ENCODE assay signal across 8 cellular contexts in genomic region chr15:73697033-73697467, GRCh38. TPM values are rescaled to one million over a fixed set of nuclear protein-coding genes. Genes with fewer than 3 reads are reported as not detected.
DNase-seq lines count a peak whose midpoint lies in the region; ATAC-seq and TF ChIP-seq lines count a peak whose summit lies in the region.

No MANE protein-coding gene starts in this region.

- peaks cover 58% of the 10 kb centered on the region for H3K27me3 Mint-ChIP-seq in activated CD8-positive, alpha-beta T cell treated with anti-CD3 and anti-CD28 coated beads for 36 hours
- peaks cover 26% of the 10 kb centered on the region for H3K27me3 Mint-ChIP-seq in memory B cell

- H3K4me3 ChIP-seq in GM06990 (replicated peaks; ENCODE audit: low read depth, low read length), result no peak overlapping the region

- H3K4me1 Mint-ChIP-seq in activated CD8-positive, alpha-beta T cell treated with anti-CD3 and anti-CD28 coated beads for 36 hours (ENCODE audit: low read depth), result peaks cover 19% of the 10 kb centered on the region
- H3K4me1 Mint-ChIP-seq in memory B cell, result peaks cover 14% of the 10 kb centered on the region

- H3K9me3 Mint-ChIP-seq in activated CD8-positive, alpha-beta T cell treated with anti-CD3 and anti-CD28 coated beads for 36 hours, result no peaks in the 10 kb centered on the region
- no peaks in the 10 kb centered on the region for H3K9me3 Mint-ChIP-seq in memory B cell

- CTCF ChIA-PET in activated CD8-positive, alpha-beta T cell treated with anti-CD3 and anti-CD28 coated beads for 36 hours (lab: Charles Lee), result interaction anchor here (0.6 to 13.0 kb wide), 4 partner anchors 8 to 165 kb away, joined by 3 to 349 read pairs (median 86); partner anchors contain the start of gene NPTN

- no peak overlapping the region for H3K4me3 Mint-ChIP-seq in activated CD8-positive, alpha-beta T cell treated with anti-CD3 and anti-CD28 coated beads for 36 hours
- no peak overlapping the region for H3K4me3 Mint-ChIP-seq in memory B cell

- no peak for TF ChIP-seq CTCF in GM06990 (IDR thresholded peaks at IDR 0.05; ENCODE audit: insufficient read depth, low read length, poor library complexity, severe bottlenecking)
- TF ChIP-seq CTCF in activated CD8-positive, alpha-beta T cell treated with anti-CD3 and anti-CD28 coated beads for 36 hours (IDR thresholded peaks at IDR 0.05), result no peak

- ATAC-seq in HG02759 (IDR thresholded peaks at IDR 0.05; ENCODE audit: unreplicated experiment), result peak; percentile 75
- ATAC-seq in activated CD8-positive, alpha-beta T cell treated with anti-CD3 and anti-CD28 coated beads for 36 hours, result peak; percentile 93
- ATAC-seq in memory B cell (ENCODE audit: low read depth), result peak; percentile 85
- ATAC-seq in GM19455 (IDR thresholded peaks at IDR 0.05; ENCODE audit: unreplicated experiment), result no peak

- no peaks in the 10 kb centered on the region for H3K36me3 ChIP-seq in GM06990 (ENCODE audit: control insufficient read depth, insufficient read depth, low read length)

- no peaks in the 10 kb centered on the region for H3K36me3 Mint-ChIP-seq in activated CD8-positive, alpha-beta T cell treated with anti-CD3 and anti-CD28 coated beads for 36 hours (ENCODE audit: low read depth)
- H3K36me3 Mint-ChIP-seq in memory B cell, result no peaks in the 10 kb centered on the region

- POLR2A ChIA-PET in activated CD8-positive, alpha-beta T cell treated with anti-CD3 and anti-CD28 coated beads for 36 hours (lab: Charles Lee), result interaction anchor here (0.6 to 1.2 kb wide), 2 partner anchors 9 to 193 kb away, joined by 4 read pairs; no protein-coding TSS in a partner anchor

- H3K27me3 ChIP-seq in GM06990 (replicated peaks; ENCODE audit: control insufficient read depth, insufficient read depth, low read length), result no peaks in the 10 kb centered on the region

- no peak overlapping the region for H3K27ac Mint-ChIP-seq in activated CD8-positive, alpha-beta T cell treated with anti-CD3 and anti-CD28 coated beads for 36 hours
- peak overlapping the region; percentile 10 for H3K27ac Mint-ChIP-seq in memory B cell

- intact Hi-C loops in activated CD8-positive, alpha-beta T cell treated with anti-CD3 and anti-CD28 coated beads for 36 hours (cut with micrococcal nuclease), result no loop called here

- DNase-seq in GM06990 (ENCODE audit: extremely low read depth, insufficient read length) (peak; percentile 52), NCI-H524 (lab: John Stamatoyannopoulos, UW) (peak; percentile 85 to 94), memory B cell (ENCODE audit: low spot score in 2 of 2) (peak in 1 of 2 donors; percentile 20)
- peak; percentile 92 for DNase-seq in activated CD8-positive, alpha-beta T cell treated with anti-CD3 and anti-CD28 coated beads for 36 hours
- peak; percentile 25 for DNase-seq in effector CD8-positive, alpha-beta T cell (lab: John Stamatoyannopoulos, UW)
- DNase-seq in stimulated activated CD8-positive, alpha-beta memory T cell treated with anti-CD3 and anti-CD28 coated beads, Interleukin-12 subunit alpha, Interleukin-12 subunit beta, amount 100 ng/mL, for 24 hours (ENCODE audit: extremely low read depth), result peak; percentile 49

RNA-seq across cellular contexts. Expression of gene CD276, which starts 12.9 kb away (rescaled TPM):
- total RNA-seq in activated CD8-positive, alpha-beta T cell treated with anti-CD3 and anti-CD28 coated beads for 36 hours, result under 1 TPM; 0.31 to 0.45 TPM

RNA-seq across cellular contexts. Expression of gene INSYN1, which starts 56.1 kb away (rescaled TPM):
- not detected for total RNA-seq in activated CD8-positive, alpha-beta T cell treated with anti-CD3 and anti-CD28 coated beads for 36 hours
